In the genomic region with DNA sequence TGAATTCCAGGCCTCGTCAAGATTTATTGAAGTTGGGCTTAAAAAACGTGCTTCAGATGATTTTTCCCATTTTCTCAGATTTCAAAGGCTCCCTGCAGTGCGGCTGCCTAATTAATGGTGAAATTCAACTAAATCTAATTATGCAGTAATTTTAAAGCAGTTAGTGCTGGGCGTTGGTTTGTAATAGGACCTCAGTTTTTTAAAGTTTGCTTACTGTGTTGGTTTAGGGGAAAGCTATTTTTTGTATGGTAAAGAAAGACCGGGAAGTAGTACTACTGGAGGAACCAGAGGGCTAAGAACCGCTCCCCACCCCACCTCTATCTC, we compare ENCODE assay signal across 13 cellular contexts. TPM values are rescaled to one million over a fixed set of nuclear protein-coding genes. Genes with fewer than 3 reads are reported as not detected.
DNase-seq lines count a peak whose midpoint lies in the region; ATAC-seq and TF ChIP-seq lines count a peak whose summit lies in the region.
"Had no signal": no experiment of that assay in that cellular context is flagged by ENCODE, and none has a peak within 500 bp of the region (broad histone marks: within the 10 kb centered on the region; RNA-seq: fewer than 3 reads in every experiment).

No MANE protein-coding gene starts in this region.

- 48 to 52% (median 51%) methylated on average over 6 of the region's 6 CpGs for WGBS in adrenal gland, 4 donors

- DNase-seq in GM23338 (ENCODE audit: low spot score), result no peak
- no peak for DNase-seq in adrenal gland
- DNase-seq in gastrocnemius medialis, result no peak
- no peak for DNase-seq in NCI-H1436 treated with DMSO at 0.1 percent for 48 hours (lab: John Stamatoyannopoulos, UW)
- no peak for DNase-seq in foreskin keratinocyte
- DNase-seq: activated CD4-positive, CD25-positive, alpha-beta regulatory T cell treated with anti-CD3 and anti-CD28 coated beads, Interleukin-2, amount 50 U/mL, for 72 hours; natural killer cell; NCI-H2171 treated with DMSO at 0.1 percent for 48 hours had no signal

- no peaks in the 10 kb centered on the region for H3K79me2 ChIP-seq in GM23338 (replicated peaks; ENCODE audit: insufficient read depth)

- peaks cover 10% of the 10 kb centered on the region; the same call in 1 of the 2 replicates for H4K20me1 ChIP-seq in GM23338 (replicated peaks; ENCODE audit: insufficient read depth)

- in situ Hi-C loops in gastrocnemius medialis (cut with MboI; ENCODE audit: low sequenced_read_pairs in 4 of 4), result loop anchor here in 2 of 4 donors (10.0 to 25.0 kb wide), 3 partner anchors 1077 to 1620 kb away; a partner anchor contains a TSS

- peaks cover 82% of the 10 kb centered on the region for H3K4me1 ChIP-seq in GM23338 (ENCODE audit: insufficient read depth)
- H3K4me1 ChIP-seq in adrenal gland (replicated peaks in 1 of 2), result peaks cover 0 to 39% of the 10 kb centered on the region in 2 donors
- peaks cover 0 to 36% of the 10 kb centered on the region in 2 donors for H3K4me1 ChIP-seq in gastrocnemius medialis
- H3K4me1 ChIP-seq in foreskin keratinocyte, result peaks cover 19% of the 10 kb centered on the region

- H3K4me3 ChIP-seq in GM23338 (peak overlapping the region; percentile 76), adrenal gland (peak overlapping the region in 1 of 4 donors; percentile 82), iPS-18c (ENCODE audit: insufficient read depth, low read depth, low read length) (peak overlapping the region; percentile 56; the same call in 1 of the 2 replicates), gastrocnemius medialis (peak overlapping the region; percentile 81 to 94 (median 84))

- H3K9me2 ChIP-seq in GM23338 (ENCODE audit: insufficient read depth), result no peaks in the 10 kb centered on the region

- peaks cover 75% of the 10 kb centered on the region for H3K4me1 Mint-ChIP-seq in GM23338

- peaks cover 98% of the 10 kb centered on the region for H3K27me3 Mint-ChIP-seq in GM23338 (ENCODE audit: insufficient read depth, low read depth, poor library complexity)

- no peaks in the 10 kb centered on the region for H3K36me3 ChIP-seq in GM23338 (ENCODE audit: insufficient read depth)
- peaks cover 0 to 12% of the 10 kb centered on the region in 2 donors for H3K36me3 ChIP-seq in adrenal gland (replicated peaks in 1 of 2)
- H3K36me3 ChIP-seq in gastrocnemius medialis, result no peaks in the 10 kb centered on the region

- H3K4me3 Mint-ChIP-seq in GM23338, result peak overlapping the region; percentile 74
- H3K4me3 Mint-ChIP-seq: activated naive CD4-positive, alpha-beta T cell treated with anti-CD3 and anti-CD28 coated beads, Interleukin-2, amount 50 U/mL, for 24 hours; natural killer cell had no signal

- intact Hi-C loops in adrenal gland (cut with DNase I), result loop anchor here in 1 of 2 donors (10.0 kb wide), 1 partner anchor 867 kb away; no protein-coding TSS in a partner anchor
- intact Hi-C loops in gastrocnemius medialis (cut with DNase I; ENCODE audit: low total_unique reads), result loop anchor here (5.0 to 10.0 kb wide), 2 partner anchors 290 to 897 kb away; no protein-coding TSS in a partner anchor

- H3K9me3 Mint-ChIP-seq in GM23338, result no peaks in the 10 kb centered on the region; the same call in none of the 3 replicates
- H3K9me3 Mint-ChIP-seq: natural killer cell had no signal

- peak overlapping the region; percentile 83 for H3K4me2 ChIP-seq in GM23338

- H3K27ac Mint-ChIP-seq in GM23338, result no peak overlapping the region
- H3K27ac Mint-ChIP-seq: activated naive CD4-positive, alpha-beta T cell treated with anti-CD3 and anti-CD28 coated beads, Interleukin-2, amount 50 U/mL, for 24 hours; natural killer cell had no signal

- TF ChIP-seq POLR2A in adrenal gland (IDR thresholded peaks at IDR 0.05), result no peak
- no peak for TF ChIP-seq POLR2A in gastrocnemius medialis (IDR thresholded peaks at IDR 0.05)

- H3K27me3 ChIP-seq in GM23338 (ENCODE audit: insufficient read depth) (peaks cover 96% of the 10 kb centered on the region), adrenal gland (no peaks in the 10 kb centered on the region), gastrocnemius medialis (no peaks in the 10 kb centered on the region), foreskin keratinocyte (no peaks in the 10 kb centered on the region)

- H2AFZ ChIP-seq in GM23338, result no peak overlapping the region

- peaks cover 18% of the 10 kb centered on the region; the same call in 1 of the 2 replicates for H3F3A ChIP-seq in GM23338 (replicated peaks; ENCODE audit: low read depth)

- H3K9me3 ChIP-seq in adrenal gland (replicated peaks in 1 of 3) (no peaks in the 10 kb centered on the region), iPS-18c (ENCODE audit: control insufficient read depth, insufficient read depth, low read length) (peaks cover 2% of the 10 kb centered on the region), gastrocnemius medialis (no peaks in the 10 kb centered on the region)

- H3K27ac ChIP-seq in GM23338 (ENCODE audit: low read depth), result no peak overlapping the region
- H3K27ac ChIP-seq in adrenal gland, result peak overlapping the region; percentile 38 to 95 (median 93)
- peak overlapping the region; percentile 93 to 98 (median 95) for H3K27ac ChIP-seq in gastrocnemius medialis
- H3K27ac ChIP-seq in foreskin keratinocyte, result no peak overlapping the region

- ATAC-seq in GM23338 (no peak), gastrocnemius medialis (no peak), GM21529 (IDR thresholded peaks at IDR 0.05; ENCODE audit: unreplicated experiment) (no peak), HG03571 (IDR thresholded peaks at IDR 0.05; ENCODE audit: unreplicated experiment) (no peak), foreskin keratinocyte (no peak)
- ATAC-seq: natural killer cell had no signal

- TF ChIP-seq CTCF in GM23338 (conservative IDR thresholded peaks at IDR 0.05; ENCODE audit: low read depth in 2 of 2) (no peak), adrenal gland (IDR thresholded peaks at IDR 0.05) (no peak), gastrocnemius medialis (IDR thresholded peaks at IDR 0.05 in 4 of 5, conservative IDR thresholded peaks at IDR 0.05 in 1 of 5) (no peak), foreskin keratinocyte (conservative IDR thresholded peaks at IDR 0.05) (no peak)

- H3K36me3 Mint-ChIP-seq in GM23338 (ENCODE audit: low read depth), result no peaks in the 10 kb centered on the region; the same call in 2 of the 3 replicates
- H3K36me3 Mint-ChIP-seq: IgD-negative memory B cell had no signal

TF ChIP-seq in GM23338, 12 proteins besides CTCF, POLR2A, EP300 and RAD21:
- TF ChIP-seq EZH2 (IDR thresholded peaks at IDR 0.05; ENCODE audit: low read depth, unreplicated experiment) (peak; percentile 60), POLR2AphosphoS5 (IDR thresholded peaks at IDR 0.05; ENCODE audit: low read depth) (no peak)
TF ChIP-seq in GM23338: peak in this region for 1.

RNA-seq across cellular contexts. Expression of a gene that starts 11.6 kb away (rescaled TPM):
- not detected in 2 replicates for total RNA-seq in GM23338 (2014; rRNA removed; shearing (Covaris generic))
- polyA plus RNA-seq in GM23338 (2016; fragmentation: Nextera tagmentation; extraction: Ambion mirVana) (0.16 and 0.23 TPM in 2 replicates), adrenal gland (10 to 100 TPM; 27.3 to 67.9 (median 37.3) TPM), foreskin keratinocyte (20.3 and 20.8 TPM in 2 replicates)
- total RNA-seq in adrenal gland (100 to 1,000 TPM in 2 of 8 donors, 10 to 100 TPM in 6; 22.3 to 113 (median 54.8) TPM), gastrocnemius medialis (10 to 100 TPM in 1 of 4 donors, 1 to 10 TPM in 3; 4.3 to 14.6 (median 9.3) TPM), foreskin keratinocyte (24.9 and 30.6 TPM in 2 replicates)
- total RNA-seq: natural killer cell had no signal
- polyA plus RNA-seq: IgD-negative memory B cell had no signal

Comparison
In these comparisons a context has a peak if more than half of its experiments do, and no peak if none do; other contexts are left out.
1. H3K27ac ChIP-seq: peak in adrenal gland (5 of 5) and gastrocnemius medialis (4 of 4); none in GM23338 (single experiment) and foreskin keratinocyte (single experiment).